ENCODE assay signal across 15 cellular contexts in the genomic region with DNA sequence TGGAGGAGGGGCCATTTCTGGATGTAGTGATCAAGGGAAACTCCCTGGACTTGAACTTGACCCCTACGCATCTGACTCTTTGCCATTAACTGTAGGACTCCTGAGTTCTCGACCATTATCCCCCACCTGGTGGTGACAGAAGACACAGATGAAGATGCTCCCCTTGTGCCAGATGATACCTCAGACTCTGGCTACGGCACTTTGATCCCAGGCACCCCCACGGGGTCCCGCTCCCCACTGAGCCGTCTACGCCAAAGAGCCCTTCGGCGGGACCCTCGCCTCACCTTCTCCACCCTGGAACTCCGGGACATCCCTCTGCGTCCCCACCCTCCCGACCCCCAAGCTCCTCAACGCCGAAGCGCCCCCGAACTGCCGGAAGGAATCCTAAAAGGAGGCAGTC. TPM values are rescaled to one million over a fixed set of nuclear protein-coding genes. Genes with fewer than 3 reads are reported as not detected.
DNase-seq lines count a peak whose midpoint lies in the region; ATAC-seq and TF ChIP-seq lines count a peak whose summit lies in the region.
"Had no signal": no experiment of that assay in that cellular context is flagged by ENCODE, and none has a peak within 500 bp of the region (broad histone marks: within the 10 kb centered on the region; RNA-seq: fewer than 3 reads in every experiment).

No MANE protein-coding gene starts in this region.

- CTCF ChIA-PET in activated CD8-positive, alpha-beta T cell treated with anti-CD3 and anti-CD28 coated beads for 36 hours (lab: Charles Lee): interaction anchor here (0.7 to 2.2 kb wide), 12 partner anchors 12 to 138 kb away, joined by 3 to 13 read pairs (median 4); no protein-coding TSS in a partner anchor
- CTCF ChIA-PET in activated CD8-positive, alpha-beta T cell treated with anti-CD3 and anti-CD28 coated beads, Interleukin-2, amount 10 ng/mL, durations not matched to agents 7 days and 5 days (lab: Charles Lee): interaction anchor here (0.6 to 3.0 kb wide), 11 partner anchors 8 to 249 kb away, joined by 3 to 21 read pairs (median 7); a partner anchor contains a TSS

- intact Hi-C loops in activated CD8-positive, alpha-beta T cell treated with anti-CD3 and anti-CD28 coated beads for 36 hours (cut with micrococcal nuclease): no loop called here
- intact Hi-C loops in colonic mucosa (cut with DNase I): loop anchor here (5.0 kb wide), 1 partner anchor 60 kb away; no protein-coding TSS in a partner anchor
- intact Hi-C loops in tibial artery (cut with DNase I; ENCODE audit: low total_unique reads): no loop called here

- peaks cover 24% of the 10 kb centered on the region for H3K36me3 Mint-ChIP-seq in activated CD8-positive, alpha-beta T cell treated with anti-CD3 and anti-CD28 coated beads for 36 hours (ENCODE audit: low read depth)
- H3K36me3 Mint-ChIP-seq in activated CD8-positive, alpha-beta T cell treated with anti-CD3 and anti-CD28 coated beads, Interleukin-2, amount 10 ng/mL, durations not matched to agents 7 days and 5 days (ENCODE audit: low read depth): peaks cover 45% of the 10 kb centered on the region
- peaks cover 28% of the 10 kb centered on the region for H3K36me3 Mint-ChIP-seq in nephron (ENCODE audit: low read depth)

- no peak for TF ChIP-seq CTCF in activated CD8-positive, alpha-beta T cell treated with anti-CD3 and anti-CD28 coated beads for 36 hours (IDR thresholded peaks at IDR 0.05)
- TF ChIP-seq CTCF in colonic mucosa (IDR thresholded peaks at IDR 0.05) (no peak), nephron (IDR thresholded peaks at IDR 0.05; ENCODE audit: unreplicated experiment in 3 of 3) (no peak), tibial artery (IDR thresholded peaks at IDR 0.05) (no peak)

- H3K27ac ChIP-seq in colonic mucosa (peak overlapping the region; percentile 60), tibial artery (peak overlapping the region; percentile 45 to 54)
- H3K27ac ChIP-seq: WERI-Rb-1 had no signal

- no peaks in the 10 kb centered on the region for H3K27me3 Mint-ChIP-seq in activated CD8-positive, alpha-beta T cell treated with anti-CD3 and anti-CD28 coated beads for 36 hours
- H3K27me3 Mint-ChIP-seq in activated CD8-positive, alpha-beta T cell treated with anti-CD3 and anti-CD28 coated beads, Interleukin-2, amount 10 ng/mL, durations not matched to agents 7 days and 5 days (ENCODE audit: low read depth): no peaks in the 10 kb centered on the region
- no peaks in the 10 kb centered on the region for H3K27me3 Mint-ChIP-seq in nephron (ENCODE audit: low read depth)
- H3K27me3 Mint-ChIP-seq: activated CD8-positive, alpha-beta memory T cell treated with anti-CD3 and anti-CD28 coated beads, Interleukin-2, amount 10 ng/mL, durations not matched to agents 7 days and 5 days had no signal

- ATAC-seq in activated CD8-positive, alpha-beta T cell treated with anti-CD3 and anti-CD28 coated beads for 36 hours: no peak
- ATAC-seq in activated CD8-positive, alpha-beta T cell treated with anti-CD3 and anti-CD28 coated beads, Interleukin-2, amount 10 ng/mL, durations not matched to agents 7 days and 5 days: no peak
- ATAC-seq in GM18517 (IDR thresholded peaks at IDR 0.05; ENCODE audit: unreplicated experiment): no peak
- ATAC-seq: activated CD8-positive, alpha-beta memory T cell treated with anti-CD3 and anti-CD28 coated beads, Interleukin-2, amount 10 ng/mL, durations not matched to agents 7 days and 5 days had no signal

- peak overlapping the region; percentile 5 to 61 for H3K9ac ChIP-seq in colonic mucosa (ENCODE audit: low read depth in 2 of 2, low read length in 2 of 2)

- peaks cover 8% of the 10 kb centered on the region for H3K4me1 ChIP-seq in colonic mucosa
- H3K4me1 ChIP-seq in tibial artery: peaks cover 0 to 80% (median 55%) of the 10 kb centered on the region in 4 donors

- DNase-seq in activated CD8-positive, alpha-beta T cell treated with anti-CD3 and anti-CD28 coated beads for 36 hours: no peak
- no peak for DNase-seq in activated CD8-positive, alpha-beta T cell treated with anti-CD3 and anti-CD28 coated beads, Interleukin-2, amount 10 ng/mL, durations not matched to agents 7 days and 5 days
- DNase-seq in colonic mucosa (no peak), tibial artery (no peak), G401 (ENCODE audit: low spot score) (no peak), D341Med (ENCODE audit: low spot score) (no peak)
- DNase-seq: 8988T; activated CD8-positive, alpha-beta memory T cell treated with anti-CD3 and anti-CD28 coated beads, Interleukin-2, amount 10 ng/mL, durations not matched to agents 7 days and 5 days; mammary epithelial cell; NCI-H226; posterior cingulate gyrus; stimulated activated CD4-positive, alpha-beta T cell treated with anti-CD3 and anti-CD28 coated beads, Interleukin-1b, Interleukin-23, amount 100 ng/mL, for 48 hours; WERI-Rb-1 had no signal

- H3K4me3 ChIP-seq in colonic mucosa (no peak overlapping the region), tibial artery (no peak overlapping the region)

- peaks cover 54% of the 10 kb centered on the region for H3K4me1 Mint-ChIP-seq in activated CD8-positive, alpha-beta T cell treated with anti-CD3 and anti-CD28 coated beads for 36 hours (ENCODE audit: low read depth)
- H3K4me1 Mint-ChIP-seq in activated CD8-positive, alpha-beta T cell treated with anti-CD3 and anti-CD28 coated beads, Interleukin-2, amount 10 ng/mL, durations not matched to agents 7 days and 5 days (ENCODE audit: low read depth): peaks cover 51% of the 10 kb centered on the region
- peaks cover 37% of the 10 kb centered on the region for H3K4me1 Mint-ChIP-seq in nephron

- H3K27me3 ChIP-seq in colonic mucosa: no peaks in the 10 kb centered on the region
- no peaks in the 10 kb centered on the region for H3K27me3 ChIP-seq in tibial artery

- POLR2A ChIA-PET in activated CD8-positive, alpha-beta T cell treated with anti-CD3 and anti-CD28 coated beads for 36 hours (lab: Charles Lee): interaction anchor here (1.4 to 2.3 kb wide), 4 partner anchors 8 to 143 kb away, joined by 4 to 8 read pairs (median 6); a partner anchor contains a TSS
- POLR2A ChIA-PET in activated CD8-positive, alpha-beta T cell treated with anti-CD3 and anti-CD28 coated beads, Interleukin-2, amount 10 ng/mL, durations not matched to agents 7 days and 5 days (lab: Charles Lee): interaction anchor here (1.0 to 1.6 kb wide), 2 partner anchors 8 to 207 kb away, joined by 4 to 7 read pairs; a partner anchor contains a TSS

- in situ Hi-C loops in G401 (cut with HindIII; ENCODE audit: low sequenced_read_pairs): no loop called here

- no peak overlapping the region for H3K4me3 Mint-ChIP-seq in activated CD8-positive, alpha-beta T cell treated with anti-CD3 and anti-CD28 coated beads for 36 hours
- H3K4me3 Mint-ChIP-seq in activated CD8-positive, alpha-beta T cell treated with anti-CD3 and anti-CD28 coated beads, Interleukin-2, amount 10 ng/mL, durations not matched to agents 7 days and 5 days: no peak overlapping the region
- H3K4me3 Mint-ChIP-seq in nephron: no peak overlapping the region
- H3K4me3 Mint-ChIP-seq: activated CD8-positive, alpha-beta memory T cell treated with anti-CD3 and anti-CD28 coated beads, Interleukin-2, amount 10 ng/mL, durations not matched to agents 7 days and 5 days had no signal

- peak overlapping the region; percentile 30 for H3K27ac Mint-ChIP-seq in activated CD8-positive, alpha-beta T cell treated with anti-CD3 and anti-CD28 coated beads for 36 hours
- no peak overlapping the region for H3K27ac Mint-ChIP-seq in activated CD8-positive, alpha-beta T cell treated with anti-CD3 and anti-CD28 coated beads, Interleukin-2, amount 10 ng/mL, durations not matched to agents 7 days and 5 days
- H3K27ac Mint-ChIP-seq in nephron: peak overlapping the region in 2 of 3 experiments; percentile 29 to 59
- H3K27ac Mint-ChIP-seq: activated CD8-positive, alpha-beta memory T cell treated with anti-CD3 and anti-CD28 coated beads, Interleukin-2, amount 10 ng/mL, durations not matched to agents 7 days and 5 days had no signal

- no peaks in the 10 kb centered on the region for H3K9me3 Mint-ChIP-seq in activated CD8-positive, alpha-beta T cell treated with anti-CD3 and anti-CD28 coated beads for 36 hours
- no peaks in the 10 kb centered on the region for H3K9me3 Mint-ChIP-seq in activated CD8-positive, alpha-beta T cell treated with anti-CD3 and anti-CD28 coated beads, Interleukin-2, amount 10 ng/mL, durations not matched to agents 7 days and 5 days (ENCODE audit: insufficient read depth)
- no peaks in the 10 kb centered on the region for H3K9me3 Mint-ChIP-seq in nephron

- H3K9me3 ChIP-seq in colonic mucosa (no peaks in the 10 kb centered on the region), tibial artery (no peaks in the 10 kb centered on the region)

- H3K36me3 ChIP-seq in colonic mucosa (peaks cover 29% of the 10 kb centered on the region), tibial artery (peaks cover 39 to 50% (median 48%) of the 10 kb centered on the region in 3 donors)

RNA-seq across cellular contexts. Expression of a gene that starts 14.7 kb away (rescaled TPM):
- 10 to 100 TPM; 40.6 TPM for total RNA-seq in activated CD8-positive, alpha-beta T cell treated with anti-CD3 and anti-CD28 coated beads for 36 hours
- total RNA-seq in activated CD8-positive, alpha-beta T cell treated with anti-CD3 and anti-CD28 coated beads, Interleukin-2, amount 10 ng/mL, durations not matched to agents 7 days and 5 days: 10 to 100 TPM; 58.8 to 63.4 TPM
- 100 to 1,000 TPM; 116 to 164 TPM for total RNA-seq in colonic mucosa
- 87.6 and 118 TPM in 2 replicates for total RNA-seq in G401 (2014; rRNA removed; shearing (Covaris generic))

RNA-seq across cellular contexts. Expression of a gene that starts 16.7 kb away (rescaled TPM):
- total RNA-seq in activated CD8-positive, alpha-beta T cell treated with anti-CD3 and anti-CD28 coated beads for 36 hours: not detected
- total RNA-seq in activated CD8-positive, alpha-beta T cell treated with anti-CD3 and anti-CD28 coated beads, Interleukin-2, amount 10 ng/mL, durations not matched to agents 7 days and 5 days: under 1 TPM in 1 of 2 experiments, not detected in 1; 0.47 TPM
- 100 to 1,000 TPM; 107 to 123 TPM for total RNA-seq in colonic mucosa
- 0.06 and 0.14 TPM in 2 replicates for total RNA-seq in G401 (2014; rRNA removed; shearing (Covaris generic))
- total RNA-seq: activated CD8-positive, alpha-beta memory T cell treated with anti-CD3 and anti-CD28 coated beads, Interleukin-2, amount 10 ng/mL, durations not matched to agents 7 days and 5 days had no signal

RNA-seq across cellular contexts. Expression of a gene that starts 48.2 kb away (rescaled TPM):
- 1 to 10 TPM; 2.3 to 3.8 TPM for total RNA-seq in activated CD8-positive, alpha-beta T cell treated with anti-CD3 and anti-CD28 coated beads for 36 hours
- total RNA-seq in activated CD8-positive, alpha-beta T cell treated with anti-CD3 and anti-CD28 coated beads, Interleukin-2, amount 10 ng/mL, durations not matched to agents 7 days and 5 days: 1 to 10 TPM in 1 of 2 experiments, under 1 TPM in 1; 0.47 to 1.5 TPM
- total RNA-seq in colonic mucosa: 100 to 1,000 TPM; 158 to 188 TPM
- 28.7 and 67.9 TPM in 2 replicates for total RNA-seq in G401 (2014; rRNA removed; shearing (Covaris generic))

RNA-seq across cellular contexts. Expression of a gene that starts 56.8 kb away (rescaled TPM):
- total RNA-seq in activated CD8-positive, alpha-beta T cell treated with anti-CD3 and anti-CD28 coated beads for 36 hours: 1 to 10 TPM; 1.5 to 1.6 TPM
- under 1 TPM in 1 of 2 experiments, not detected in 1; 0.34 TPM for total RNA-seq in activated CD8-positive, alpha-beta T cell treated with anti-CD3 and anti-CD28 coated beads, Interleukin-2, amount 10 ng/mL, durations not matched to agents 7 days and 5 days
- 100 to 1,000 TPM in 1 of 2 donors, 10 to 100 TPM in 1; 84.8 to 129 TPM for total RNA-seq in colonic mucosa
- total RNA-seq in G401 (2014; rRNA removed; shearing (Covaris generic)): 0.86 and 10.1 TPM in 2 replicates

Comparison
In these comparisons a context has a peak if more than half of its experiments do, and no peak if none do; other contexts are left out.
1. RNA of a gene that starts 16.7 kb away (total RNA-seq): 107 to 123 TPM in colonic mucosa; 0.47 TPM in activated CD8-positive, alpha-beta T cell treated with anti-CD3 and anti-CD28 coated beads, Interleukin-2, amount 10 ng/mL, durations not matched to agents 7 days and 5 days, 0.06 to 0.14 TPM in G401 and not detected in activated CD8-positive, alpha-beta T cell treated with anti-CD3 and anti-CD28 coated beads for 36 hours; every median in the first group is over 10 times any median in the second.